Comparison of ENCODE assay signal across 8 cellular contexts in genomic region chr3:129440648-129441190, GRCh38. TPM values are rescaled to one million over a fixed set of nuclear protein-coding genes. Genes with fewer than 3 reads are reported as not detected.
DNase-seq lines count a peak whose midpoint lies in the region; ATAC-seq and TF ChIP-seq lines count a peak whose summit lies in the region.

No MANE protein-coding gene starts in this region.

- H3K9me3 Mint-ChIP-seq in activated CD8-positive, alpha-beta T cell treated with anti-CD3 and anti-CD28 coated beads for 36 hours: no peaks in the 10 kb centered on the region

- H3K9me2 ChIP-seq in SK-N-SH: no peaks in the 10 kb centered on the region

- H3K4me1 ChIP-seq in SK-N-SH (ENCODE audit: control insufficient read depth in 1 of 2, insufficient read depth in 2 of 2, low read depth in 1 of 2, low read length in 1 of 2) (peaks cover 19 to 31% of the 10 kb centered on the region in 2 experiments; a peak in 3 of 4 replicates), iPS-20b (ENCODE audit: insufficient read depth, low read length) (peaks cover 28% of the 10 kb centered on the region)

- no peak for TF ChIP-seq EP300 in SK-N-SH (IDR thresholded peaks at IDR 0.05; ENCODE audit: borderline replicate concordance in 1 of 2, low read depth in 1 of 2, low read length in 1 of 2)

- no peak for DNase-seq in SK-N-SH
- no peak for DNase-seq in activated CD8-positive, alpha-beta T cell treated with anti-CD3 and anti-CD28 coated beads for 36 hours
- DNase-seq in superior temporal gyrus (ENCODE audit: extremely low spot score): peak; percentile 46
- DNase-seq in GM20000 (ENCODE audit: low spot score): no peak

- H3K27ac ChIP-seq in SK-N-SH (ENCODE audit: low read depth in 2 of 2, low read length in 1 of 2) (peak overlapping the region; percentile 83 to 91), iPS-20b (ENCODE audit: low read length) (peak overlapping the region; percentile 79)

- no peak for TF ChIP-seq RAD21 in SK-N-SH (IDR thresholded peaks at IDR 0.05; ENCODE audit: low read length)

- H3K27me3 Mint-ChIP-seq in activated CD8-positive, alpha-beta T cell treated with anti-CD3 and anti-CD28 coated beads for 36 hours: no peaks in the 10 kb centered on the region

- H3K27me3 ChIP-seq in SK-N-SH (ENCODE audit: insufficient read depth): no peaks in the 10 kb centered on the region
- H3K27me3 ChIP-seq in iPS-20b (ENCODE audit: insufficient read depth, low read length): no peaks in the 10 kb centered on the region

- H3K9me3 ChIP-seq in SK-N-SH (no peaks in the 10 kb centered on the region), iPS-20b (ENCODE audit: insufficient read depth, low read depth, low read length) (no peaks in the 10 kb centered on the region)

- no peak for TF ChIP-seq CTCF in SK-N-SH (IDR thresholded peaks at IDR 0.05)
- no peak for TF ChIP-seq CTCF in activated CD8-positive, alpha-beta T cell treated with anti-CD3 and anti-CD28 coated beads for 36 hours (IDR thresholded peaks at IDR 0.05)
- TF ChIP-seq CTCF in GM20000 (IDR thresholded peaks at IDR 0.05; ENCODE audit: extremely low read depth, missing control alignments): no peak

- H3K36me3 Mint-ChIP-seq in activated CD8-positive, alpha-beta T cell treated with anti-CD3 and anti-CD28 coated beads for 36 hours (ENCODE audit: low read depth): peaks cover 18% of the 10 kb centered on the region

- peak overlapping the region; percentile 83 for H3K4me3 Mint-ChIP-seq in activated CD8-positive, alpha-beta T cell treated with anti-CD3 and anti-CD28 coated beads for 36 hours

- peaks cover 13% of the 10 kb centered on the region for H3F3A ChIP-seq in SK-N-SH (replicated peaks; ENCODE audit: insufficient read depth)

- H3K79me2 ChIP-seq in SK-N-SH (ENCODE audit: insufficient read depth): peaks cover 64% of the 10 kb centered on the region

- H3K27ac Mint-ChIP-seq in activated CD8-positive, alpha-beta T cell treated with anti-CD3 and anti-CD28 coated beads for 36 hours: peak overlapping the region; percentile 89

- 4% methylated on average over 7 of the region's 7 CpGs for WGBS in SK-N-SH (ENCODE audit: low lambda C conversion rate)

- POLR2A ChIA-PET in SK-N-SH (lab: Yijun Ruan, JAX): interaction anchor here (1.0 to 2.3 kb wide), 3 partner anchors 11 to 125 kb away, joined by 3 to 12 read pairs (median 3); partner anchors contain the start of gene EFCAB12
- POLR2A ChIA-PET in activated CD8-positive, alpha-beta T cell treated with anti-CD3 and anti-CD28 coated beads for 36 hours (lab: Charles Lee): interaction anchor here (1.0 to 4.7 kb wide), 7 partner anchors 9 to 451 kb away, joined by 3 to 35 read pairs (median 5); partner anchors contain the start of gene EFCAB12

- intact Hi-C loops in activated CD8-positive, alpha-beta T cell treated with anti-CD3 and anti-CD28 coated beads for 36 hours (cut with micrococcal nuclease): no loop called here

- H4K20me1 ChIP-seq in SK-N-SH (ENCODE audit: insufficient read depth): no peaks in the 10 kb centered on the region

- H2AFZ ChIP-seq in SK-N-SH (ENCODE audit: low read depth): peak overlapping the region; percentile 57

- H3K36me3 ChIP-seq in SK-N-SH (replicated peaks in 1 of 2; ENCODE audit: control insufficient read depth in 1 of 2, insufficient read depth in 2 of 2, low read length in 1 of 2) (peaks cover 24 to 25% of the 10 kb centered on the region in 2 experiments), iPS-20b (ENCODE audit: insufficient read depth, low read depth, low read length) (peaks cover 24% of the 10 kb centered on the region)

- H3K4me2 ChIP-seq in SK-N-SH: peak overlapping the region; percentile 85

- H3K4me3 ChIP-seq in SK-N-SH (ENCODE audit: low read depth in 2 of 2, low read length in 1 of 2): peak overlapping the region; percentile 82 to 93
- H3K4me3 ChIP-seq in iPS-20b (ENCODE audit: low read length): peak overlapping the region; percentile 97

- ATAC-seq in SK-N-SH treated with all-trans-retinoic acid at 6 μM for 48 hours (no peak), GM21825 (IDR thresholded peaks at IDR 0.05; ENCODE audit: unreplicated experiment) (no peak), GM18909 (IDR thresholded peaks at IDR 0.05; ENCODE audit: poor library complexity, unreplicated experiment) (no peak)
- no peak for ATAC-seq in activated CD8-positive, alpha-beta T cell treated with anti-CD3 and anti-CD28 coated beads for 36 hours

- CTCF ChIA-PET in SK-N-SH (lab: Yijun Ruan, JAX): interaction anchor here (1.0 to 1.1 kb wide), 2 partner anchors 31 to 124 kb away, joined by 3 read pairs; a partner anchor contains a TSS
- CTCF ChIA-PET in activated CD8-positive, alpha-beta T cell treated with anti-CD3 and anti-CD28 coated beads for 36 hours (lab: Charles Lee): interaction anchor here (1.3 to 2.8 kb wide), 5 partner anchors 12 to 187 kb away, joined by 3 to 11 read pairs (median 7); partner anchors contain the start of gene EFCAB12

- H3K4me1 Mint-ChIP-seq in activated CD8-positive, alpha-beta T cell treated with anti-CD3 and anti-CD28 coated beads for 36 hours (ENCODE audit: low read depth): peaks cover 47% of the 10 kb centered on the region

- peak overlapping the region; percentile 78 for H3K9ac ChIP-seq in SK-N-SH
- peak overlapping the region; percentile 88; the same call in 1 of the 2 replicates for H3K9ac ChIP-seq in iPS-20b (ENCODE audit: low read depth, low read length)

TF ChIP-seq in SK-N-SH, 30 proteins besides CTCF, POLR2A, EP300 and RAD21:
- no peak for TF ChIP-seq FOSL2 (IDR thresholded peaks at IDR 0.05; ENCODE audit: borderline replicate concordance, low read depth)
- TF ChIP-seq GATA2 (CRISPR knock-in tag; IDR thresholded peaks at IDR 0.05): 0 out of 2 replicates have a peak, but pooled peaks have one; percentile 7
- TF ChIP-seq TCF12 (IDR thresholded peaks at IDR 0.05): no peak
- no peak for TF ChIP-seq RXRA (IDR thresholded peaks at IDR 0.05; ENCODE audit: borderline replicate concordance, low read depth)
- TF ChIP-seq TAF1 (IDR thresholded peaks at IDR 0.05; ENCODE audit: borderline replicate concordance, low read depth, low read length): no peak

TF ChIP-seq in SK-N-SH treated with all-trans-retinoic acid at 6 μM for 48 hours, 23 proteins besides CTCF, POLR2A, EP300 and RAD21 (continues in another document):
- TF ChIP-seq ESRRG (CRISPR knock-in tag; IDR thresholded peaks at IDR 0.05) (no peak), TCF4 (CRISPR knock-in tag; IDR thresholded peaks at IDR 0.05; ENCODE audit: borderline replicate concordance) (no peak), SNAI2 (CRISPR knock-in tag; IDR thresholded peaks at IDR 0.05) (no peak), OSR1 (CRISPR knock-in tag; IDR thresholded peaks at IDR 0.05) (no peak), TSHZ2 (CRISPR knock-in tag; IDR thresholded peaks at IDR 0.05) (no peak), ARNTL (CRISPR knock-in tag; IDR thresholded peaks at IDR 0.05; ENCODE audit: borderline replicate concordance, low read depth) (no peak), ZFP3 (CRISPR knock-in tag; IDR thresholded peaks at IDR 0.05) (no peak), ZNF70 (CRISPR knock-in tag; IDR thresholded peaks at IDR 0.05) (no peak)
- TF ChIP-seq, protein P1, sequence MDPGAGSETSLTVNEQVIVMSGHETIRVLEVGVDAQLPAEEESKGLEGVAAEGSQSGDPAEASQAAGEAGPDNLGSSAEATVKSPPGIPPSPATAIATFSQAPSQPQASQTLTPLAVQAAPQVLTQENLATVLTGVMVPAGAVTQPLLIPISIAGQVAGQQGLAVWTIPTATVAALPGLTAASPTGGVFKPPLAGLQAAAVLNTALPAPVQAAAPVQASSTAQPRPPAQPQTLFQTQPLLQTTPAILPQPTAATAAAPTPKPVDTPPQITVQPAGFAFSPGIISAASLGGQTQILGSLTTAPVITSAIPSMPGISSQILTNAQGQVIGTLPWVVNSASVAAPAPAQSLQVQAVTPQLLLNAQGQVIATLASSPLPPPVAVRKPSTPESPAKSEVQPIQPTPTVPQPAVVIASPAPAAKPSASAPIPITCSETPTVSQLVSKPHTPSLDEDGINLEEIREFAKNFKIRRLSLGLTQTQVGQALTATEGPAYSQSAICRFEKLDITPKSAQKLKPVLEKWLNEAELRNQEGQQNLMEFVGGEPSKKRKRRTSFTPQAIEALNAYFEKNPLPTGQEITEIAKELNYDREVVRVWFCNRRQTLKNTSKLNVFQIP (CRISPR knock-in tag; IDR thresholded peaks at IDR 0.05; ENCODE audit: borderline replicate concordance, low read depth): no peak

RNA-seq across cellular contexts. Expression of gene IFT122, which starts 0.7 kb away (rescaled TPM):
- polyA plus RNA-seq in SK-N-SH (2012; rRNA removed): 20.1 and 20.8 TPM in 2 replicates
- polyA plus RNA-seq in SK-N-SH (2012; cell fraction: cytosol; rRNA removed): 9.0 and 11.9 TPM in 2 replicates
- 60.6 and 73.3 TPM in 2 replicates for polyA plus RNA-seq in SK-N-SH (2012; cell fraction: nucleus; rRNA removed)
- total RNA-seq in activated CD8-positive, alpha-beta T cell treated with anti-CD3 and anti-CD28 coated beads for 36 hours: 10 to 100 TPM; 18.9 to 20.4 TPM

RNA-seq across cellular contexts. Expression of gene MBD4, which starts 1.0 kb away (rescaled TPM):
- polyA plus RNA-seq in SK-N-SH (2012; rRNA removed): 11.1 and 11.7 TPM in 2 replicates
- polyA plus RNA-seq in SK-N-SH (2012; cell fraction: cytosol; rRNA removed): 10.3 and 12.7 TPM in 2 replicates
- 32.7 and 35.4 TPM in 2 replicates for polyA plus RNA-seq in SK-N-SH (2012; cell fraction: nucleus; rRNA removed)
- 10 to 100 TPM; 38.9 to 44.5 TPM for total RNA-seq in activated CD8-positive, alpha-beta T cell treated with anti-CD3 and anti-CD28 coated beads for 36 hours

RNA-seq across cellular contexts. Expression of gene EFCAB12, which starts 12.3 kb away (rescaled TPM):
- polyA plus RNA-seq in SK-N-SH (2012; rRNA removed): 0.26 and 0.38 TPM in 2 replicates
- 0.04 and 0.09 TPM in 2 replicates for polyA plus RNA-seq in SK-N-SH (2012; cell fraction: cytosol; rRNA removed)
- 1.7 and 1.8 TPM in 2 replicates for polyA plus RNA-seq in SK-N-SH (2012; cell fraction: nucleus; rRNA removed)
- under 1 TPM; 0.56 to 0.65 TPM for total RNA-seq in activated CD8-positive, alpha-beta T cell treated with anti-CD3 and anti-CD28 coated beads for 36 hours
